25 cellular contexts compared by ENCODE assay signal in the genomic region with DNA sequence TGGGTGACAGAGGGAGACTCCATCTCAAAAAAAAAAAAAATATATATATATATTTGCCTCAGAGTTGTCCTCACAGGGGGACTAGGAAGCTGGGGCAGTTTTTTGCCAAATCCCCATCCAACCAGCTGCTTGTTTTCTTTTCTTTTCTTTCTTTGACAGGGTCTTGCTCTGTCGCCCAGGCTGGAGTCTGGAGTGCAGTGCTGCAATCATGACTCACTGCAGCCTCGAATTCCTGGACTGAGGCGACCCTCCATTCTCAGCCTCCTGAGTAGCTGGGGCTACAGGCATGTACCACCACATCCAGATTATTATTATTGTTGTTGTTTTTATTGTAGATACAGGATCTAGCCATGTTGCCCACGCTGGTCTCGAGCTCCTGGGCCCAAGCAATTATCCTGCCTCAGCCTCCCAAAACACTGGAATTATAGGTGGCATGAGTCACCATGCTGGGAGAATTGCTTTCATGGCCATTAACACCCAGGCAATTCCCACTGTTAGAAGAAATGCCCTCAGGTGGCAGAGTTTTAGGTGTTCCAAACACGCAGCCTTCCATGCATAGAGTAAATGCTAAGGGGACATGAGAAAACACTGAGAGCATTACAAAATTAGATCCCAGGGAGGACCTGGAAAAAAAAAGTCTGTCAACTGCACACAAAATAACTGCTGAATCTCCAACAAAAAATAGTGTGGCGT.
"Had no signal": no experiment of that assay in that cellular context is flagged by ENCODE, and none has a peak within 500 bp of the region (broad histone marks: within the 10 kb centered on the region; RNA-seq: fewer than 3 reads in every experiment).

No MANE protein-coding gene starts in this region.

- H3K27ac ChIP-seq: KMS-11, SK-N-MC had no signal

- H3K9ac ChIP-seq: KMS-11 had no signal

- H3K36me3 ChIP-seq: SJSA1 had no signal

- H3K4me3 ChIP-seq: SJSA1, SK-N-MC had no signal

- DNase-seq: IMR-90, Kasumi-1, MV-4-11, NCI-H1048, NCI-H1105 treated with DMSO at 0.1 percent for 48 hours, NCI-H1417 treated with DMSO at 0.1 percent for 48 hours, NCI-H146, NCI-H1694 treated with DMSO at 0.1 percent for 48 hours, NCI-H1930, NCI-H2081, NCI-H2107, NCI-H2171, NCI-H226, NCI-H446, NCI-H510A, NCI-H524 treated with DMSO at 0.1 percent for 48 hours, NCI-H69, NCI-H774, Right ventricle myocardium superior, RPMI8226, SIG-M5 had no signal

- H3K9me3 ChIP-seq: SJSA1 had no signal

- ATAC-seq: HepG2 had no signal

- H3K4me2 ChIP-seq: KMS-11 had no signal

- H3K27me3 ChIP-seq: SJSA1 had no signal
